In genomic region chr16:50263940-50264929, GRCh38 we compare ENCODE assay signal across 10 cellular contexts. TPM values are rescaled to one million over a fixed set of nuclear protein-coding genes. Genes with fewer than 3 reads are reported as not detected.
DNase-seq lines count a peak whose midpoint lies in the region; ATAC-seq and TF ChIP-seq lines count a peak whose summit lies in the region.
"Had no signal": no experiment of that assay in that cellular context is flagged by ENCODE, and none has a peak within 500 bp of the region (broad histone marks: within the 10 kb centered on the region; RNA-seq: fewer than 3 reads in every experiment).

No MANE protein-coding gene starts in this region.

- CTCF ChIA-PET in Caco-2 (lab: Charles Lee): no interaction called here

- no peak for TF ChIP-seq POLR2A in tibial nerve (IDR thresholded peaks at IDR 0.05)
- no peak for TF ChIP-seq POLR2A in testis (IDR thresholded peaks at IDR 0.05)

- H3K27me3 ChIP-seq in Caco-2 (replicated peaks; ENCODE audit: control insufficient read depth, insufficient read depth, low read length): no peaks in the 10 kb centered on the region
- H3K27me3 ChIP-seq in tibial nerve: no peaks in the 10 kb centered on the region
- H3K27me3 ChIP-seq in testis: no peaks in the 10 kb centered on the region

- POLR2A ChIA-PET in Caco-2 (lab: Charles Lee): no interaction called here

- H3K36me3 Mint-ChIP-seq in Caco-2 (ENCODE audit: insufficient read depth, unreplicated experiment): peaks cover 14% of the 10 kb centered on the region
- H3K36me3 Mint-ChIP-seq in effector memory CD8-positive, alpha-beta T cell (ENCODE audit: insufficient read depth): peaks cover 5% of the 10 kb centered on the region

- H3K27ac ChIP-seq in tibial nerve (no peak overlapping the region), testis (no peak overlapping the region)

- H3K4me1 ChIP-seq in Caco-2 (peaks cover 8% of the 10 kb centered on the region; the same call in 1 of the 2 replicates), tibial nerve (peaks cover 0 to 48% (median 18%) of the 10 kb centered on the region in 4 donors), testis (peaks cover 13% of the 10 kb centered on the region)

- no TSS peak for BruUV-seq in Caco-2 (replicated peaks; lab: Mats Ljungman, UMichigan)

- H3K4me1 Mint-ChIP-seq in Caco-2 (ENCODE audit: low read depth, unreplicated experiment): peaks cover 11% of the 10 kb centered on the region
- peaks cover 43 to 57% of the 10 kb centered on the region in 2 donors for H3K4me1 Mint-ChIP-seq in effector memory CD8-positive, alpha-beta T cell (ENCODE audit: low read depth in 2 of 2)

- TF ChIP-seq CTCF in Caco-2 (IDR thresholded peaks at IDR 0.05; ENCODE audit: insufficient read depth in 1 of 2, low read depth in 1 of 2, low read length in 1 of 2, severe bottlenecking in 1 of 2, unreplicated experiment in 1 of 2): no peak
- TF ChIP-seq CTCF in tibial nerve (IDR thresholded peaks at IDR 0.05): no peak
- no peak for TF ChIP-seq CTCF in testis (IDR thresholded peaks at IDR 0.05)

- H3K27me3 Mint-ChIP-seq in Caco-2 (ENCODE audit: insufficient read depth, unreplicated experiment): no peaks in the 10 kb centered on the region
- H3K27me3 Mint-ChIP-seq in effector memory CD8-positive, alpha-beta T cell: no peaks in the 10 kb centered on the region

- H3K4me3 ChIP-seq in Caco-2 (ENCODE audit: low read depth, low read length) (no peak overlapping the region), tibial nerve (no peak overlapping the region), testis (no peak overlapping the region)

- 78 to 81% methylated on average over 8 of the region's 8 CpGs for WGBS in tibial nerve, 2 donors
- WGBS in testis, 2 donors: 87 to 90% methylated on average over 8 of the region's 8 CpGs

- H3K36me3 ChIP-seq in Caco-2 (ENCODE audit: control insufficient read depth, insufficient read depth, low read length) (no peaks in the 10 kb centered on the region; the same call in none of the 2 replicates), tibial nerve (no peaks in the 10 kb centered on the region), testis (ENCODE audit: low read depth, missing control alignments) (no peaks in the 10 kb centered on the region)

- H3K9me3 ChIP-seq in Caco-2 (no peaks in the 10 kb centered on the region), tibial nerve (no peaks in the 10 kb centered on the region), testis (no peaks in the 10 kb centered on the region)

- no peak for TF ChIP-seq EP300 in tibial nerve (IDR thresholded peaks at IDR 0.05)

- H3K9me3 Mint-ChIP-seq in Caco-2 (ENCODE audit: unreplicated experiment): no peaks in the 10 kb centered on the region
- H3K9me3 Mint-ChIP-seq in effector memory CD8-positive, alpha-beta T cell: no peaks in the 10 kb centered on the region

- intact Hi-C loops in Caco-2 (cut with micrococcal nuclease; ENCODE audit: unreplicated experiment): no loop called here
- intact Hi-C loops in testis (cut with DNase I; ENCODE audit: low total_unique reads): no loop called here

- peak overlapping the region; percentile 7 for H3K27ac Mint-ChIP-seq in Caco-2 (ENCODE audit: unreplicated experiment)
- H3K27ac Mint-ChIP-seq in effector memory CD8-positive, alpha-beta T cell: peak overlapping the region in 1 of 2 donors; percentile 65

- DNase-seq in Caco-2 (peak in 1 of 2 experiments; percentile 8), OCI-M1 (lab: John Stamatoyannopoulos, UW) (peak; percentile 66), tibial nerve (ENCODE audit: low spot score in 2 of 2) (no peak), epidermal melanocyte (ENCODE audit: insufficient read length, low spot score) (no peak), testis (no peak)
- no peak for DNase-seq in effector memory CD8-positive, alpha-beta T cell
- DNase-seq: activated gamma-delta T cell, naive B cell had no signal

- H3K4me3 Mint-ChIP-seq in Caco-2 (ENCODE audit: unreplicated experiment): no peak overlapping the region
- peak overlapping the region; percentile 25 to 96 for H3K4me3 Mint-ChIP-seq in effector memory CD8-positive, alpha-beta T cell

- ATAC-seq in GM19351 (IDR thresholded peaks at IDR 0.05; ENCODE audit: unreplicated experiment): peak; percentile 28
- no peak for ATAC-seq in effector memory CD8-positive, alpha-beta T cell (replicated peaks)
- no peak for ATAC-seq in GM21528 (IDR thresholded peaks at IDR 0.05; ENCODE audit: low FRiP score, unreplicated experiment)

RNA-seq across cellular contexts. Expression of gene ADCY7, which starts 2.1 kb away (rescaled TPM):
- total RNA-seq in Caco-2 (2022): 51.3 and 54.2 TPM in 2 replicates
- total RNA-seq in tibial nerve: 10 to 100 TPM; 40.4 to 50.9 (median 41.2) TPM
- total RNA-seq in testis: 1 to 10 TPM; 5.9 to 9.4 TPM
- polyA plus RNA-seq in testis (ENCODE audit: insufficient read depth, low read depth, low replicate concordance): 5.9 TPM
